In genomic region chr5:178351221-178351825, GRCh38 we compare ENCODE assay signal across 16 cellular contexts.
A peak's percentile ranks its signal among the peaks of the same experiment; 100 is the strongest.
DNase-seq lines count a peak whose midpoint lies in the region; ATAC-seq and TF ChIP-seq lines count a peak whose summit lies in the region.
"Had no signal": no experiment of that assay in that cellular context is flagged by ENCODE, and none has a peak within 500 bp of the region (broad histone marks: within the 10 kb centered on the region; RNA-seq: fewer than 3 reads in every experiment).

No MANE protein-coding gene starts in this region.

- H2BK12ac ChIP-seq in neuronal stem cell (ENCODE audit: low read length): no peak overlapping the region

- H3K36me3 Mint-ChIP-seq in endodermal cell (ENCODE audit: low read depth): no peaks in the 10 kb centered on the region
- no peaks in the 10 kb centered on the region for H3K36me3 Mint-ChIP-seq in activated CD4-positive, alpha-beta memory T cell treated with anti-CD3 and anti-CD28 coated beads for 36 hours

- BruUV-seq in IMR-90 (replicated peaks; lab: Mats Ljungman, UMichigan): no TSS peak

- no peak overlapping the region for H2BK120ac ChIP-seq in IMR-90 (ENCODE audit: low read depth, low read length)
- H2BK120ac ChIP-seq in neuronal stem cell (ENCODE audit: low read depth, low read length): no peak overlapping the region

- H2BK5ac ChIP-seq in IMR-90 (ENCODE audit: low read depth, low read length, poor library complexity, severe bottlenecking): no peak overlapping the region
- peak overlapping the region; percentile 42 for H2BK5ac ChIP-seq in neuronal stem cell (ENCODE audit: low read length)

- H3K36me3 ChIP-seq in BLaER1 treated with 17β-estradiol and CSF1 and Interleukin-3, amounts not matched to agents 10 nM and 100 nM: no peaks in the 10 kb centered on the region
- H3K36me3 ChIP-seq in IMR-90 (ENCODE audit: control insufficient read depth, insufficient read depth, low read length) (no peaks in the 10 kb centered on the region), endodermal cell (ENCODE audit: control insufficient read depth, insufficient read depth, low read length) (no peaks in the 10 kb centered on the region), neuronal stem cell (replicated peaks in 1 of 2; ENCODE audit: control insufficient read depth in 2 of 2, insufficient read depth in 2 of 2, low read length in 2 of 2) (no peaks in the 10 kb centered on the region), ascending aorta (no peaks in the 10 kb centered on the region)
- H3K36me3 ChIP-seq: Peyer's patch had no signal

- 80% methylated on average over 1 of the region's 13 CpGs; no CpG with 5 or more reads in 1 of the 2 experiments for WGBS in IMR-90 (ENCODE audit: extremely low coverage in 2 of 2, insufficient read length in 1 of 2), 2 experiments
- WGBS in endodermal cell (ENCODE audit: insufficient coverage in 1 of 2, insufficient read length in 1 of 2), 2 experiments: 87 to 93% methylated on average over 9 to 13 of the region's 13 CpGs
- WGBS in neuronal stem cell (ENCODE audit: extremely low coverage in 2 of 2, insufficient read length in 2 of 2, insufficient replicate concordance in 1 of 2), 2 donors: no CpG with 5 or more reads among the region's 13 CpGs

- 0 out of 20 replicates have a peak overlapping the region, but pooled peaks of 1 of the 10 experiments have one; percentile 12 for H3K4me3 ChIP-seq in BLaER1 treated with 17β-estradiol and CSF1 and Interleukin-3, amounts not matched to agents 10 nM and 100 nM
- H3K4me3 ChIP-seq in IMR-90 (ENCODE audit: insufficient read depth, low read depth, low read length): no peak overlapping the region
- H3K4me3 ChIP-seq in endodermal cell (ENCODE audit: low read length): no peak overlapping the region
- H3K4me3 ChIP-seq in neuronal stem cell (ENCODE audit: low read length in 2 of 2): no peak overlapping the region
- H3K4me3 ChIP-seq in ascending aorta: no peak overlapping the region
- H3K4me3 ChIP-seq: K562, Peyer's patch had no signal

- H3K9ac ChIP-seq in BLaER1 treated with 17β-estradiol and CSF1 and Interleukin-3, amounts not matched to agents 10 nM and 100 nM: peak overlapping the region; percentile 5 to 63 (median 49); a peak in 16 of 22 replicates
- H3K9ac ChIP-seq in IMR-90 (ENCODE audit: low read depth, low read length) (no peak overlapping the region), endodermal cell (ENCODE audit: extremely low read depth, low read length, poor library complexity, severe bottlenecking) (no peak overlapping the region), neuronal stem cell (ENCODE audit: low read depth, low read length, poor library complexity) (peak overlapping the region; percentile 70)
- H3K9ac ChIP-seq: SK-N-SH had no signal

- no peak overlapping the region for H2AK5ac ChIP-seq in IMR-90 (ENCODE audit: low read depth, low read length)
- H2AK5ac ChIP-seq in neuronal stem cell (ENCODE audit: low read depth, low read length): peak overlapping the region; percentile 5

- dilution Hi-C loops in IMR-90 (cut with HindIII; ENCODE audit: low sequenced_read_pairs, unreplicated experiment): no loop called here

- H3K27me3 Mint-ChIP-seq in endodermal cell (ENCODE audit: insufficient read depth): no peaks in the 10 kb centered on the region
- H3K27me3 Mint-ChIP-seq in activated CD4-positive, alpha-beta memory T cell treated with anti-CD3 and anti-CD28 coated beads for 36 hours: peaks cover 9% of the 10 kb centered on the region

- in situ Hi-C loops in IMR-90 (cut with MboI; ENCODE audit: low sequenced_read_pairs): no loop called here

- no peak overlapping the region for H4K5ac ChIP-seq in IMR-90 (ENCODE audit: low read depth, low read length)

- peaks cover 35 to 51% (median 37%) of the 10 kb centered on the region in 10 experiments for H3K4me1 ChIP-seq in BLaER1 treated with 17β-estradiol and CSF1 and Interleukin-3, amounts not matched to agents 10 nM and 100 nM
- H3K4me1 ChIP-seq in IMR-90 (ENCODE audit: control insufficient read depth, insufficient read depth, low read length): no peaks in the 10 kb centered on the region
- no peaks in the 10 kb centered on the region for H3K4me1 ChIP-seq in endodermal cell (ENCODE audit: control insufficient read depth, insufficient read depth, low read length)
- H3K4me1 ChIP-seq in neuronal stem cell (ENCODE audit: control insufficient read depth in 2 of 2, insufficient read depth in 1 of 2, low read depth in 1 of 2, low read length in 2 of 2): peaks cover 10 to 38% of the 10 kb centered on the region in 2 donors
- peaks cover 0 to 2% of the 10 kb centered on the region in 2 donors for H3K4me1 ChIP-seq in ascending aorta

- H3K9me3 Mint-ChIP-seq in endodermal cell: no peaks in the 10 kb centered on the region
- H3K9me3 Mint-ChIP-seq in activated CD4-positive, alpha-beta memory T cell treated with anti-CD3 and anti-CD28 coated beads for 36 hours: no peaks in the 10 kb centered on the region

- CTCF ChIA-PET in IMR-90 (lab: Yijun Ruan, JAX): no interaction called here
- CTCF ChIA-PET in activated CD4-positive, alpha-beta memory T cell treated with anti-CD3 and anti-CD28 coated beads for 36 hours (lab: Charles Lee): no interaction called here

- DNase-seq in IMR-90 (no peak), endodermal cell (no peak), neuronal stem cell (ENCODE audit: low spot score) (no peak), ascending aorta (ENCODE audit: low spot score in 2 of 2) (no peak), OCI-M2 (lab: John Stamatoyannopoulos, UW; ENCODE audit: unreplicated experiment) (no peak)
- DNase-seq in activated CD4-positive, alpha-beta memory T cell treated with anti-CD3 and anti-CD28 coated beads for 36 hours: no peak
- DNase-seq: HCEC 1CT, NCI-H1436 treated with DMSO at 0.1 percent for 48 hours, NCI-H2081, NCI-H524, Peyer's patch, Right ventricle myocardium superior, SK-N-SH had no signal

- no peaks in the 10 kb centered on the region for H4K20me1 ChIP-seq in BLaER1 treated with 17β-estradiol and CSF1 and Interleukin-3, amounts not matched to agents 10 nM and 100 nM
- H4K20me1 ChIP-seq in IMR-90 (ENCODE audit: insufficient read depth, low read length): no peaks in the 10 kb centered on the region

- POLR2A ChIA-PET in IMR-90 (lab: Charles Lee; ENCODE audit: unreplicated experiment): no interaction called here
- POLR2A ChIA-PET in activated CD4-positive, alpha-beta memory T cell treated with anti-CD3 and anti-CD28 coated beads for 36 hours (lab: Charles Lee): no interaction called here

- H2AFZ ChIP-seq in IMR-90 (replicated peaks; ENCODE audit: low read length, poor library complexity) (peak overlapping the region; percentile 19), neuronal stem cell (ENCODE audit: low read length) (no peak overlapping the region)

- TF ChIP-seq RAD21 in IMR-90 (IDR thresholded peaks at IDR 0.05; ENCODE audit: low read length): no peak

- peak overlapping the region; percentile 68 to 94 (median 88) for H3K4me2 ChIP-seq in BLaER1 treated with 17β-estradiol and CSF1 and Interleukin-3, amounts not matched to agents 10 nM and 100 nM
- H3K4me2 ChIP-seq in IMR-90 (ENCODE audit: low read depth, low read length) (no peak overlapping the region), neuronal stem cell (ENCODE audit: insufficient read depth, low read length, poor library complexity, severe bottlenecking) (no peak overlapping the region)
- H3K4me2 ChIP-seq: SK-N-SH had no signal

- H3K18ac ChIP-seq in IMR-90 (ENCODE audit: low read depth, low read length) (no peak overlapping the region), neuronal stem cell (ENCODE audit: low read length) (peak overlapping the region; percentile 7)

- ATAC-seq in IMR-90 (ENCODE audit: low read depth) (no peak), GM19463 (IDR thresholded peaks at IDR 0.05; ENCODE audit: unreplicated experiment) (no peak)
- ATAC-seq: K562 had no signal

- H3K23ac ChIP-seq in IMR-90 (ENCODE audit: low read depth, low read length) (no peak overlapping the region), neuronal stem cell (ENCODE audit: low read depth, low read length, poor library complexity) (peak overlapping the region; percentile 39)

- H2BK15ac ChIP-seq in IMR-90 (ENCODE audit: low read depth, low read length) (no peak overlapping the region), neuronal stem cell (ENCODE audit: low read length) (no peak overlapping the region)

- H3K9me1 ChIP-seq in IMR-90 (ENCODE audit: insufficient read depth, low read length): no peaks in the 10 kb centered on the region

- TF ChIP-seq CTCF in IMR-90 (conservative IDR thresholded peaks at IDR 0.05; ENCODE audit: low read depth, low read length) (no peak), endodermal cell (conservative IDR thresholded peaks at IDR 0.05) (no peak), ascending aorta (IDR thresholded peaks at IDR 0.05) (no peak)

- TF ChIP-seq POLR2A in IMR-90 (IDR thresholded peaks at IDR 0.05; ENCODE audit: low read depth, low read length): no peak

- H3K4ac ChIP-seq in IMR-90 (ENCODE audit: low read depth, low read length) (no peak overlapping the region), neuronal stem cell (ENCODE audit: low read length) (no peak overlapping the region)

- peak overlapping the region in 10 of 11 experiments; percentile 20 to 76 (median 64); a peak in 17 of 22 replicates for H3K27ac ChIP-seq in BLaER1 treated with 17β-estradiol and CSF1 and Interleukin-3, amounts not matched to agents 10 nM and 100 nM
- H3K27ac ChIP-seq in IMR-90 (ENCODE audit: insufficient read depth, low read length) (no peak overlapping the region), endodermal cell (ENCODE audit: low read depth, low read length) (no peak overlapping the region), neuronal stem cell (replicated peaks; ENCODE audit: low read length) (no peak overlapping the region), ascending aorta (no peak overlapping the region)
- H3K27ac ChIP-seq: Peyer's patch had no signal

- 0 out of 22 replicates have a peak, but pooled peaks cover 0 to 4% (median 0%) of the 10 kb centered on the region in 11 experiments for H3K9me3 ChIP-seq in BLaER1 treated with 17β-estradiol and CSF1 and Interleukin-3, amounts not matched to agents 10 nM and 100 nM (replicated peaks in 1 of 11)
- H3K9me3 ChIP-seq in IMR-90 (ENCODE audit: control insufficient read depth, insufficient read depth, low read length) (peaks cover 22% of the 10 kb centered on the region), endodermal cell (ENCODE audit: control insufficient read depth, low read length) (no peaks in the 10 kb centered on the region), neuronal stem cell (replicated peaks in 1 of 2; ENCODE audit: control insufficient read depth in 2 of 2, insufficient read depth in 1 of 2, low read depth in 1 of 2, low read length in 2 of 2) (no peaks in the 10 kb centered on the region), ascending aorta (no peaks in the 10 kb centered on the region)
- H3K9me3 ChIP-seq: Peyer's patch, SK-N-SH had no signal

- intact Hi-C loops in IMR-90 (cut with micrococcal nuclease) (no loop called here), ascending aorta (cut with DNase I) (no loop called here)
- intact Hi-C loops in activated CD4-positive, alpha-beta memory T cell treated with anti-CD3 and anti-CD28 coated beads for 36 hours (cut with micrococcal nuclease): no loop called here

- peaks cover 6 to 19% (median 10%) of the 10 kb centered on the region in 11 experiments; a peak in 20 of 22 replicates for H3K27me3 ChIP-seq in BLaER1 treated with 17β-estradiol and CSF1 and Interleukin-3, amounts not matched to agents 10 nM and 100 nM
- no peaks in the 10 kb centered on the region for H3K27me3 ChIP-seq in IMR-90 (ENCODE audit: control insufficient read depth, insufficient read depth, low read length)
- no peaks in the 10 kb centered on the region for H3K27me3 ChIP-seq in endodermal cell (ENCODE audit: control insufficient read depth, insufficient read depth, low read length, poor library complexity, severe bottlenecking)
- H3K27me3 ChIP-seq in neuronal stem cell (ENCODE audit: control insufficient read depth in 3 of 3, insufficient read depth in 3 of 3, low read depth in 1 of 3, low read length in 3 of 3): no peaks in the 10 kb centered on the region
- H3K27me3 ChIP-seq in ascending aorta: no peaks in the 10 kb centered on the region
- H3K27me3 ChIP-seq: Peyer's patch had no signal

- no peak overlapping the region for H2BK20ac ChIP-seq in IMR-90 (ENCODE audit: low read depth, low read length)

- H2AK9ac ChIP-seq in IMR-90 (replicated peaks; ENCODE audit: low read depth, low read length, poor library complexity): no peak overlapping the region

- H4K91ac ChIP-seq in IMR-90 (ENCODE audit: insufficient read depth, low read depth, low read length) (no peak overlapping the region), neuronal stem cell (ENCODE audit: low read depth, low read length, poor library complexity) (no peak overlapping the region)

- H4K8ac ChIP-seq in IMR-90 (ENCODE audit: low read depth in 2 of 2, low read length in 2 of 2) (no peak overlapping the region), neuronal stem cell (ENCODE audit: low read depth, low read length) (no peak overlapping the region)

- H3K79me1 ChIP-seq in IMR-90 (ENCODE audit: low read depth in 1 of 2, low read length in 2 of 2) (no peaks in the 10 kb centered on the region), neuronal stem cell (ENCODE audit: low read depth, low read length) (no peaks in the 10 kb centered on the region)

- no peak overlapping the region for H3K4me3 Mint-ChIP-seq in endodermal cell
- no peak overlapping the region for H3K4me3 Mint-ChIP-seq in activated CD4-positive, alpha-beta memory T cell treated with anti-CD3 and anti-CD28 coated beads for 36 hours

- H3K56ac ChIP-seq in IMR-90 (ENCODE audit: extremely low read depth, insufficient read depth, low read length): no peak overlapping the region

- H3K14ac ChIP-seq in IMR-90 (replicated peaks; ENCODE audit: low read depth, low read length): no peak overlapping the region
- H3K14ac ChIP-seq in neuronal stem cell (ENCODE audit: low read length): no peak overlapping the region

- peak overlapping the region; percentile 18 for H3K27ac Mint-ChIP-seq in endodermal cell
- no peak overlapping the region for H3K27ac Mint-ChIP-seq in activated CD4-positive, alpha-beta memory T cell treated with anti-CD3 and anti-CD28 coated beads for 36 hours

- H3K4me1 Mint-ChIP-seq in endodermal cell: peaks cover 25% of the 10 kb centered on the region
- H3K4me1 Mint-ChIP-seq in activated CD4-positive, alpha-beta memory T cell treated with anti-CD3 and anti-CD28 coated beads for 36 hours (ENCODE audit: low read depth): peaks cover 2% of the 10 kb centered on the region

Comparison
In these comparisons a context has a peak if more than half of its experiments do, and no peak if none do; other contexts are left out.
1. H3K27ac ChIP-seq: peak in BLaER1 treated with 17β-estradiol and CSF1 and Interleukin-3, amounts not matched to agents 10 nM and 100 nM (10 of 11); none in IMR-90 (single experiment), endodermal cell (single experiment), neuronal stem cell (single experiment) and ascending aorta (0 of 2).
2. H3K4me2 ChIP-seq: peak in BLaER1 treated with 17β-estradiol and CSF1 and Interleukin-3, amounts not matched to agents 10 nM and 100 nM (11 of 11); none in IMR-90 (single experiment) and neuronal stem cell (single experiment).
3. H3K9ac ChIP-seq: peak in BLaER1 treated with 17β-estradiol and CSF1 and Interleukin-3, amounts not matched to agents 10 nM and 100 nM (11 of 11) and neuronal stem cell (single experiment); none in IMR-90 (single experiment) and endodermal cell (single experiment).